In genomic region chr5:45596320-45596719, GRCh38 we compare ENCODE assay signal across 26 cellular contexts.
"Had no signal": no experiment of that assay in that cellular context is flagged by ENCODE, and none has a peak within 500 bp of the region (broad histone marks: within the 10 kb centered on the region; RNA-seq: fewer than 3 reads in every experiment).

No MANE protein-coding gene starts in this region.

- H3K27me3 ChIP-seq: left lung, neural progenitor cell, neutrophil, right atrium auricular region, right lobe of liver, tibial nerve, uterus had no signal

- H3K9me3 ChIP-seq: neutrophil, right atrium auricular region, right lobe of liver, tibial nerve, uterus had no signal

- FAIRE-seq: keratinocyte had no signal

- H3K4me1 ChIP-seq: left lung, neural progenitor cell, right atrium auricular region, right lobe of liver, uterus had no signal

- H3K4me3 ChIP-seq: left lung, lung, neural progenitor cell, right atrium auricular region, right lobe of liver, smooth muscle cell, tibial nerve, uterus had no signal

- DNase-seq: hippocampal formation; kidney glomerular epithelial cell; left cardiac atrium; mesendoderm; naive B cell; natural killer cell; nephron progenitor cell; occipital lobe; stimulated activated CD4-positive, alpha-beta T cell treated with anti-CD3 and anti-CD28 coated beads, Interleukin-1b, Interleukin-23, amount 100 ng/mL, for 48 hours; stimulated activated CD4-positive, alpha-beta T cell treated with anti-CD3 and anti-CD28 coated beads, Interleukin-2, amount 100 ng/mL, for 48 hours; stimulated activated CD4-positive, alpha-beta T cell treated with anti-CD3 and anti-CD28 coated beads, Interleukin-4, amount 100 ng/mL, for 4 hours; stimulated activated CD8-positive, alpha-beta memory T cell treated with anti-CD3 and anti-CD28 coated beads, Interleukin-4, amount 100 ng/mL, for 48 hours; stimulated activated naive CD4-positive, alpha-beta T cell treated with Interleukin-2 at 50 U/mL for 16 hours; stimulated activated naive CD8-positive, alpha-beta T cell treated with anti-CD3 and anti-CD28 coated beads, Interleukin-15, amount 100 ng/mL, for 72 hours; substantia nigra; uterus had no signal

- H3K36me3 ChIP-seq: left lung, neural progenitor cell, neutrophil, right atrium auricular region, right lobe of liver, tibial nerve, uterus had no signal

- H3K27ac ChIP-seq: left lung, neural progenitor cell, neutrophil, right atrium auricular region, right lobe of liver, tibial nerve, uterus had no signal

- ATAC-seq: left cardiac atrium; left lung; natural killer cell; right lobe of liver; stimulated activated memory B cell treated with anti-CD40 and anti-IgM and Interleukin-4, amounts not matched to agents 10 μg/mL and 1 μg/mL and 100 μg/mL, for 72 hours; stimulated activated naive CD8-positive, alpha-beta T cell treated with anti-CD3 and anti-CD28 coated beads, Interleukin-15, amount 100 ng/mL, for 72 hours had no signal
